9 cellular contexts compared by ENCODE assay signal in the genomic region with DNA sequence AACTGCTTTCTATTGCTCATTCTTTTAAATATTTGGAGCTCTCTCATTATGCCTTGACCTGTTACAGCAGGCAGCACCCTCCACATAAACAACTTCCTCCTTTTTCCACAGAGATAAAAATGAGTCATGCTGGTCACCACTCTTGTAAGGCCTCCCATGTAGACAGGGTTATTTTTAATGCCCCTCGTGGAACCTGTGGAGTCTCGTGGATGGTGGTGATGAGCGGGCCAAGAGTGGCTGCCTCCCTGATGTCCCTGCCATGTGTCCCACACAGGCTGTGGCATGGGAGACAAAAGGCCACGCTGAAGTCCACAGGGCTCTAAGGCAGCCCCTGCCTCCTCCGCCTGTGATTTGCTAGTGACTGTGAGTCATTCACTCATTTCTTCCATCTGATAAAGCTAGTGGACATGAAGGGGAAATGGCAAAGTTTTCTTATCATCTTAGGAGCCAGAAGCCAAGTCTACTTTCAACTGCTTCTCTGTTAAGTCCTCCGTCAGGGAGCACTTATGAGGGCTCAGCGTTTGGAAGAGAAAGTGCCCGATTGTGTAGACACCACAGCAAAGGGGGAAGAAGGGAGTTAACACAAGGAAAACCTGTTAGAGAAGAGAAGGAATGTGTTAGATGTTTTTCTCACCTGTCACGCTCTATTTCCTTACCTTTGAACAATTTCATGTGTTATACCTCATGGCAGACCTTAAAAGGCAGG.
A peak's percentile ranks its signal among the peaks of the same experiment; 100 is the strongest.
DNase-seq lines count a peak whose midpoint lies in the region; ATAC-seq, FAIRE-seq and TF ChIP-seq lines count a peak whose summit lies in the region.
"Had no signal": no experiment of that assay in that cellular context is flagged by ENCODE, and none has a peak within 500 bp of the region (broad histone marks: within the 10 kb centered on the region; RNA-seq: fewer than 3 reads in every experiment).

No MANE protein-coding gene starts in this region.

- CTCF ChIA-PET in CD4-positive, alpha-beta memory T cell (lab: Charles Lee; ENCODE audit: partially characterized antibody): no interaction called here

- FAIRE-seq in GM12891 (lab: Jason Lieb, UNC): no peak

- POLR2A ChIA-PET in CD4-positive, alpha-beta memory T cell (lab: Charles Lee; ENCODE audit: partially characterized antibody): no interaction called here

- H3K27me3 Mint-ChIP-seq in CD4-positive, alpha-beta memory T cell: no peaks in the 10 kb centered on the region

- intact Hi-C loops in psoas muscle (cut with DNase I): no loop called here
- intact Hi-C loops in CD4-positive, alpha-beta memory T cell (cut with micrococcal nuclease): no loop called here

- 57 to 66% (median 64%) methylated on average over 9 of the region's 9 CpGs for WGBS in psoas muscle, 3 donors

- peak overlapping the region; percentile 40; the same call in 1 of the 2 replicates for H3K4me3 ChIP-seq in SJCRH30
- no peak overlapping the region for H3K4me3 ChIP-seq in psoas muscle
- H3K4me3 ChIP-seq in CD4-positive, alpha-beta memory T cell (ENCODE audit: low read length in 2 of 2): no peak overlapping the region

- no peak overlapping the region for H3K27ac Mint-ChIP-seq in CD4-positive, alpha-beta memory T cell

- TF ChIP-seq POLR2A in GM12891 (IDR thresholded peaks at IDR 0.05; ENCODE audit: low read depth, low read length): no peak

- no peak overlapping the region for H3K4me3 Mint-ChIP-seq in CD4-positive, alpha-beta memory T cell

- H3K4me1 Mint-ChIP-seq in CD4-positive, alpha-beta memory T cell: no peaks in the 10 kb centered on the region

- H3K27me3 ChIP-seq in SJCRH30: no peaks in the 10 kb centered on the region
- H3K27me3 ChIP-seq in psoas muscle (ENCODE audit: insufficient read depth in 3 of 3, low read length in 2 of 3): no peaks in the 10 kb centered on the region
- no peaks in the 10 kb centered on the region for H3K27me3 ChIP-seq in CD4-positive, alpha-beta memory T cell (ENCODE audit: insufficient read depth, low read length)

- H3K9me3 Mint-ChIP-seq in CD4-positive, alpha-beta memory T cell: peaks cover 0 to 17% (median 3%) of the 10 kb centered on the region in 8 donors

- H3K9me3 ChIP-seq in SJCRH30 (replicated peaks) (no peaks in the 10 kb centered on the region), psoas muscle (peaks cover 3% of the 10 kb centered on the region)
- no peaks in the 10 kb centered on the region for H3K9me3 ChIP-seq in CD4-positive, alpha-beta memory T cell (ENCODE audit: control insufficient read depth in 1 of 2, low read length in 2 of 2)

- H3K27ac ChIP-seq in SJCRH30 (peak overlapping the region; percentile 60; the same call in 1 of the 2 replicates), psoas muscle (peak overlapping the region; percentile 50)
- H3K27ac ChIP-seq in CD4-positive, alpha-beta memory T cell (ENCODE audit: low read depth, low read length): no peak overlapping the region

- no peak for TF ChIP-seq CTCF in psoas muscle (IDR thresholded peaks at IDR 0.05)

- DNase-seq in EL (peak; percentile 88), SJCRH30 (peak in 1 of 2 experiments; percentile 41), fibroblast of peridontal ligament (ENCODE audit: extremely low read depth) (peak; percentile 92), psoas muscle (no peak), NCI-H1417 treated with DMSO at 0.1 percent for 48 hours (lab: John Stamatoyannopoulos, UW) (no peak), GM12891 (ENCODE audit: insufficient read length, low spot score) (no peak)
- DNase-seq in stimulated activated naive CD4-positive, alpha-beta T cell treated with Interleukin-2 at 50 U/mL for 16 hours (lab: John Stamatoyannopoulos, UW): no peak
- DNase-seq in CD4-positive, alpha-beta memory T cell: no peak
- DNase-seq: NCI-H2107 had no signal

- H3K4me1 ChIP-seq in SJCRH30 (peaks cover 3% of the 10 kb centered on the region; the same call in 1 of the 2 replicates), psoas muscle (no peaks in the 10 kb centered on the region)
- no peaks in the 10 kb centered on the region for H3K4me1 ChIP-seq in CD4-positive, alpha-beta memory T cell (ENCODE audit: insufficient read depth, low read length)

- H3K36me3 ChIP-seq in SJCRH30 (no peaks in the 10 kb centered on the region), psoas muscle (ENCODE audit: insufficient read depth in 1 of 2, low read depth in 1 of 2) (no peaks in the 10 kb centered on the region)
- H3K36me3 ChIP-seq in CD4-positive, alpha-beta memory T cell (ENCODE audit: insufficient read depth, low read length): no peaks in the 10 kb centered on the region

- ATAC-seq in psoas muscle: peak in 3 of 4 donors; percentile 27 to 44 (median 36)

- H3K36me3 Mint-ChIP-seq in CD4-positive, alpha-beta memory T cell: no peaks in the 10 kb centered on the region

TF ChIP-seq in GM12891, 5 proteins besides CTCF, POLR2A, EP300 and RAD21:
- TF ChIP-seq SPI1 (IDR thresholded peaks at IDR 0.05; ENCODE audit: low read depth, low read length) (no peak), POU2F2 (IDR thresholded peaks at IDR 0.05; ENCODE audit: low read depth, low read length) (no peak), PAX5 (IDR thresholded peaks at IDR 0.05; ENCODE audit: insufficient read depth, low read length, severe bottlenecking) (no peak), TAF1 (IDR thresholded peaks at IDR 0.05; ENCODE audit: low read depth, low read length) (no peak)

Comparison
In these comparisons a context has a peak if more than half of its experiments do, and no peak if none do; other contexts are left out.
1. DNase-seq: peak in EL (single experiment) and fibroblast of peridontal ligament (single experiment); none in psoas muscle (0 of 2), NCI-H1417 treated with DMSO at 0.1 percent for 48 hours (single experiment), stimulated activated naive CD4-positive, alpha-beta T cell treated with Interleukin-2 at 50 U/mL for 16 hours (single experiment), GM12891 (single experiment) and CD4-positive, alpha-beta memory T cell (0 of 5).